In the genomic region with DNA sequence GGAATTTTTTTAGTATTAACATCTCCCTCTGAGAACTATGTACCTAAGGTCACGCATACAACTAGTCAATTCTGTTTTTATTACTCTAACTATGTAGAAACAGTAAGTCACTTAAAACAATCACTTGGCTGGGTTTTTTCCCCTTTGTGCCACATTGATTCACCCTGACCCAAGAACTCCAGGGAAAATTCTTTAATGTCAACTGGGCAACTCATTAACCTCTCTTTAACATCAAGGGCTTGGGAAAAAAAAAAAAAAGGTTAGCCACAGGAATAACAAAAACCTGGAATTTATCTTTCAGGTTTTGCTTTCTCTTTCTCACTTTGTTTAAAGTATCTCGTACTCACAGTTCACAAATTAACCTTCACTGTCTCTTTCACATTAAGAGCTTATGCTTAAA, we compare ENCODE assay signal across 21 cellular contexts. TPM values are rescaled to one million over a fixed set of nuclear protein-coding genes. Genes with fewer than 3 reads are reported as not detected.
DNase-seq lines count a peak whose midpoint lies in the region; FAIRE-seq and TF ChIP-seq lines count a peak whose summit lies in the region.
"Had no signal": no experiment of that assay in that cellular context is flagged by ENCODE, and none has a peak within 500 bp of the region (broad histone marks: within the 10 kb centered on the region; RNA-seq: fewer than 3 reads in every experiment).

No MANE protein-coding gene starts in this region.

- no peak overlapping the region for H3K4me3 Mint-ChIP-seq in nephron

- no peaks in the 10 kb centered on the region for H3K9me3 Mint-ChIP-seq in nephron

- H3K27me3 Mint-ChIP-seq in nephron (ENCODE audit: low read depth) = no peaks in the 10 kb centered on the region

- H3K4me2 ChIP-seq in endothelial cell of umbilical vein (ENCODE audit: insufficient read depth, low read length) = no peak overlapping the region

- H3K9ac ChIP-seq in endothelial cell of umbilical vein (replicated peaks; ENCODE audit: extremely low read depth, insufficient read depth, low read length) = no peak overlapping the region

- H3K4me3 ChIP-seq in endothelial cell of umbilical vein (replicated peaks in 1 of 3; ENCODE audit: insufficient read depth in 1 of 3, low read depth in 1 of 3, low read length in 3 of 3) = no peak overlapping the region
- H3K4me3 ChIP-seq: breast epithelium, heart right ventricle, transverse colon had no signal

- H3K79me2 ChIP-seq in endothelial cell of umbilical vein (ENCODE audit: control insufficient read depth, insufficient read depth, low read length) = peaks cover 9% of the 10 kb centered on the region

- intact Hi-C loops in endothelial cell of umbilical vein (cut with micrococcal nuclease) = no loop called here

- peaks cover 8% of the 10 kb centered on the region for H3K4me1 ChIP-seq in endothelial cell of umbilical vein (ENCODE audit: control insufficient read depth, extremely low read depth, insufficient read depth, low read length)
- H3K4me1 ChIP-seq: breast epithelium had no signal

- H4K20me1 ChIP-seq in endothelial cell of umbilical vein (replicated peaks; ENCODE audit: control insufficient read depth, extremely low read depth, insufficient read depth, low read length) = peaks cover 7% of the 10 kb centered on the region

- no peak overlapping the region for H2AFZ ChIP-seq in endothelial cell of umbilical vein (ENCODE audit: low read depth, low read length)

- H3K27me3 ChIP-seq in endothelial cell of umbilical vein (ENCODE audit: control insufficient read depth in 2 of 2, insufficient read depth in 2 of 2, low read length in 2 of 2) = no peaks in the 10 kb centered on the region
- H3K27me3 ChIP-seq: breast epithelium, heart right ventricle, transverse colon had no signal

- TF ChIP-seq POLR2A in endothelial cell of umbilical vein (IDR thresholded peaks at IDR 0.05; ENCODE audit: low read depth, low read length) = no peak

- no peaks in the 10 kb centered on the region for H3K9me1 ChIP-seq in endothelial cell of umbilical vein (replicated peaks; ENCODE audit: control insufficient read depth, extremely low read depth, insufficient read depth, low read length)

- no peaks in the 10 kb centered on the region for H3K9me3 ChIP-seq in endothelial cell of umbilical vein (replicated peaks; ENCODE audit: control insufficient read depth, insufficient read depth, low read length)
- H3K9me3 ChIP-seq: breast epithelium, heart right ventricle, transverse colon had no signal

- H3K27ac Mint-ChIP-seq in nephron = peak overlapping the region; percentile 15 to 84 (median 57)

- no peaks in the 10 kb centered on the region for H3K4me1 Mint-ChIP-seq in nephron

- no peak for TF ChIP-seq CTCF in endothelial cell of umbilical vein (IDR thresholded peaks at IDR 0.05; ENCODE audit: extremely low read depth in 1 of 2, insufficient read depth in 1 of 2, low read depth in 1 of 2, low read length in 2 of 2)
- TF ChIP-seq CTCF in nephron (IDR thresholded peaks at IDR 0.05; ENCODE audit: unreplicated experiment in 3 of 3) = no peak

- no peak overlapping the region for H3K27ac ChIP-seq in endothelial cell of umbilical vein (ENCODE audit: insufficient read depth, low read depth, low read length)
- H3K27ac ChIP-seq: breast epithelium, C4-2B, heart right ventricle, transverse colon had no signal

- peaks cover 59% of the 10 kb centered on the region for H3K36me3 Mint-ChIP-seq in nephron (ENCODE audit: low read depth)

- no TSS peak for BruUV-seq in endothelial cell of umbilical vein (replicated peaks; lab: Mats Ljungman, UMichigan)

- peaks cover 14 to 34% of the 10 kb centered on the region in 2 experiments for H3K36me3 ChIP-seq in endothelial cell of umbilical vein (ENCODE audit: control insufficient read depth in 2 of 2, extremely low read depth in 1 of 2, insufficient read depth in 2 of 2, low read length in 2 of 2)
- H3K36me3 ChIP-seq: breast epithelium had no signal

- POLR2A ChIA-PET in endothelial cell of umbilical vein (lab: Charles Lee) = interaction anchor here (0.7 kb wide), 3 partner anchors 22 to 529 kb away, joined by 3 to 5 read pairs (median 4); no protein-coding TSS in a partner anchor

- dilution Hi-C loops in endothelial cell of umbilical vein (cut with MboI; ENCODE audit: extremely low pct_ligation_motif_present, low sequenced_read_pairs) = no loop called here

- CTCF ChIA-PET in endothelial cell of umbilical vein (lab: Charles Lee) = no interaction called here

- peak; percentile 32 for DNase-seq in DMS 273 (lab: John Stamatoyannopoulos, UW; ENCODE audit: unreplicated experiment)
- no peak for DNase-seq in DMS 273 treated with DMSO at 0.1 percent for 48 hours (lab: John Stamatoyannopoulos, UW)
- peak; percentile 43 for DNase-seq in M059J (ENCODE audit: low read depth)
- no peak for DNase-seq in endothelial cell of umbilical vein (ENCODE audit: low read depth, low spot score)
- DNase-seq in GOT3 (lab: John Stamatoyannopoulos, UW) = no peak
- no peak for DNase-seq in activated effector memory CD4-positive, alpha-beta T cell treated with Interleukin-2 at 50 U/mL for 16 hours
- no peak for DNase-seq in amniotic stem cell (lab: John Stamatoyannopoulos, UW)
- DNase-seq: 8988T; activated naive CD4-positive, alpha-beta T cell treated with Interleukin-2 at 50 U/mL for 16 hours; effector CD4-positive, alpha-beta T cell; heart right ventricle; islet precursor cell; NCI-H1417 treated with DMSO at 0.1 percent for 48 hours; NK-92 treated with Interleukin-12 subunit alpha and Interleukin-12 subunit beta, amount 100 ng/mL, for 24 hours; stimulated activated CD4-positive, alpha-beta T cell treated with anti-CD3 and anti-CD28 coated beads, Interleukin-4, amount 100 ng/mL, for 24 hours; transverse colon had no signal

- FAIRE-seq in endothelial cell of umbilical vein (lab: Jason Lieb, UNC) = no peak
- FAIRE-seq: H1 had no signal

TF ChIP-seq in endothelial cell of umbilical vein, 7 proteins besides CTCF, POLR2A, EP300 and RAD21:
- TF ChIP-seq MYC (IDR thresholded peaks at IDR 0.05; ENCODE audit: low read depth, low read length) (no peak), POLR2AphosphoS5 (IDR thresholded peaks at IDR 0.05; ENCODE audit: insufficient read depth, low read depth, low read length) (peak; percentile 33)

RNA-seq across cellular contexts. Expression of a gene that starts 8.1 kb away (rescaled TPM):
- total RNA-seq in M059J (2014; rRNA removed; shearing (Covaris generic)) = 1,320 and 3,545 TPM in 2 replicates
- total RNA-seq in endothelial cell of umbilical vein = 963 and 988 TPM in 2 replicates
- polyA plus RNA-seq in endothelial cell of umbilical vein = 547 and 1,186 TPM in 2 replicates
- polyA plus RNA-seq in endothelial cell of umbilical vein (2011; cell fraction: cytosol; rRNA removed) = 1,188 and 1,430 TPM in 2 replicates
- polyA plus RNA-seq in endothelial cell of umbilical vein (2011; cell fraction: nucleus; rRNA removed) = 316 and 532 TPM in 2 replicates
- polyA plus RNA-seq in endothelial cell of umbilical vein (2012) = 1,381 and 1,788 TPM in 2 replicates
- 69.0 and 71.6 TPM in 2 replicates for polyA minus RNA-seq in endothelial cell of umbilical vein
- polyA minus RNA-seq in endothelial cell of umbilical vein (2011; cell fraction: cytosol; rRNA and poly(A)+ RNA removed) = 525 TPM
- 185 and 229 TPM in 2 replicates for polyA minus RNA-seq in endothelial cell of umbilical vein (2011; cell fraction: nucleus; rRNA and poly(A)+ RNA removed)

RNA-seq across cellular contexts. Expression of a gene that starts 8.2 kb away (rescaled TPM):
- total RNA-seq in M059J (2014; rRNA removed; shearing (Covaris generic)) = 6.7 and 10.4 TPM in 2 replicates
- 9.7 and 11.3 TPM in 2 replicates for total RNA-seq in endothelial cell of umbilical vein
- 4.0 and 5.5 TPM in 2 replicates for polyA plus RNA-seq in endothelial cell of umbilical vein
- 8.1 and 8.9 TPM in 2 replicates for polyA plus RNA-seq in endothelial cell of umbilical vein (2011; cell fraction: cytosol; rRNA removed)
- 8.6 and 10.3 TPM in 2 replicates for polyA plus RNA-seq in endothelial cell of umbilical vein (2011; cell fraction: nucleus; rRNA removed)
- 6.0 and 12.3 TPM in 2 replicates for polyA plus RNA-seq in endothelial cell of umbilical vein (2012)
- polyA minus RNA-seq in endothelial cell of umbilical vein = 2.3 and 5.6 TPM in 2 replicates
- 5.6 TPM for polyA minus RNA-seq in endothelial cell of umbilical vein (2011; cell fraction: cytosol; rRNA and poly(A)+ RNA removed)
- polyA minus RNA-seq in endothelial cell of umbilical vein (2011; cell fraction: nucleus; rRNA and poly(A)+ RNA removed) = 4.5 and 7.2 TPM in 2 replicates

RNA-seq across cellular contexts. Expression of a gene that starts 43.9 kb away (rescaled TPM):
- not detected in 2 replicates for total RNA-seq in M059J (2014; rRNA removed; shearing (Covaris generic))
- total RNA-seq in endothelial cell of umbilical vein = not detected in 2 replicates
- 0.01 and 0.02 TPM in 2 replicates for polyA plus RNA-seq in endothelial cell of umbilical vein
- 0.01 and 0.03 TPM in 2 replicates for polyA plus RNA-seq in endothelial cell of umbilical vein (2011; cell fraction: cytosol; rRNA removed)
- polyA plus RNA-seq in endothelial cell of umbilical vein (2011; cell fraction: nucleus; rRNA removed) = not detected in 2 replicates
- 0.03 TPM in 1 of 2 replicates, not detected in the other for polyA plus RNA-seq in endothelial cell of umbilical vein (2012)
- polyA minus RNA-seq in endothelial cell of umbilical vein = not detected in 2 replicates
- not detected for polyA minus RNA-seq in endothelial cell of umbilical vein (2011; cell fraction: cytosol; rRNA and poly(A)+ RNA removed)
- polyA minus RNA-seq in endothelial cell of umbilical vein (2011; cell fraction: nucleus; rRNA and poly(A)+ RNA removed) = not detected in 2 replicates
- total RNA-seq: H1, osteocyte had no signal

Comparison
In these comparisons a context has a peak if more than half of its experiments do, and no peak if none do; other contexts are left out.
1. DNase-seq: peak in DMS 273 (single experiment) and M059J (single experiment); none in DMS 273 treated with DMSO at 0.1 percent for 48 hours (single experiment), endothelial cell of umbilical vein (single experiment), GOT3 (single experiment), activated effector memory CD4-positive, alpha-beta T cell treated with Interleukin-2 at 50 U/mL for 16 hours (single experiment) and amniotic stem cell (single experiment).